18 cellular contexts compared by ENCODE assay signal in genomic region chr11:106990322-106990721, GRCh38. TPM values are rescaled to one million over a fixed set of nuclear protein-coding genes. Genes with fewer than 3 reads are reported as not detected.
DNase-seq lines count a peak whose midpoint lies in the region; ATAC-seq, FAIRE-seq and TF ChIP-seq lines count a peak whose summit lies in the region.
"Had no signal": no experiment of that assay in that cellular context is flagged by ENCODE, and none has a peak within 500 bp of the region (broad histone marks: within the 10 kb centered on the region; RNA-seq: fewer than 3 reads in every experiment).

No MANE protein-coding gene starts in this region.

- H3K79me2 ChIP-seq in HepG2 (ENCODE audit: insufficient read depth, low read length): no peaks in the 10 kb centered on the region

- peak; percentile 15 for DNase-seq in D721Med (ENCODE audit: insufficient read length, low spot score)
- peak; percentile 94 for DNase-seq in WERI-Rb-1
- DNase-seq in cardiac septum (ENCODE audit: low spot score): peak; percentile 76
- DNase-seq in progenitor cell of endocrine pancreas (ENCODE audit: low spot score, unreplicated experiment): no peak
- no peak for DNase-seq in HepG2 (ENCODE audit: low spot score)
- DNase-seq in RPMI8226: no peak
- DNase-seq in HFFc6: no peak
- DNase-seq: activated CD4-positive, alpha-beta memory T cell treated with anti-CD3 and anti-CD28 coated beads for 36 hours; MG63; naive B cell; right lobe of liver; stimulated activated CD4-positive, alpha-beta T cell treated with anti-CD3 and anti-CD28 coated beads, Interleukin-4, amount 100 ng/mL, for 1 hour; tibial artery had no signal

- ATAC-seq in HepG2: no peak
- ATAC-seq in HG03439 (IDR thresholded peaks at IDR 0.05; ENCODE audit: unreplicated experiment): no peak

- no peak for TF ChIP-seq POLR2A in HepG2 (IDR thresholded peaks at IDR 0.05; ENCODE audit: insufficient read depth in 1 of 2, low read depth in 2 of 2, low read length in 2 of 2)

- H3K36me3 ChIP-seq in WERI-Rb-1 (no peaks in the 10 kb centered on the region), HepG2 (replicated peaks in 1 of 2; ENCODE audit: control insufficient read depth in 1 of 2, insufficient read depth in 2 of 2, low read length in 2 of 2) (no peaks in the 10 kb centered on the region)
- H3K36me3 ChIP-seq: esophagus muscularis mucosa, MG63, right lobe of liver, SJSA1, tibial artery had no signal

- H3K4me1 Mint-ChIP-seq in progenitor cell of endocrine pancreas (ENCODE audit: low read depth) (peaks cover 44% of the 10 kb centered on the region), HFFc6 (ENCODE audit: low read depth) (peaks cover 46% of the 10 kb centered on the region; the same call in 1 of the 2 replicates)
- H3K4me1 Mint-ChIP-seq: naive B cell had no signal

- no peak overlapping the region for H3K9ac ChIP-seq in HepG2 (ENCODE audit: insufficient read depth, low read depth, low read length)

- H4K20me1 ChIP-seq in HepG2 (ENCODE audit: insufficient read depth, low read length): no peaks in the 10 kb centered on the region

- H3K4me1 ChIP-seq in HepG2 (ENCODE audit: insufficient read depth, low read length): no peaks in the 10 kb centered on the region
- H3K4me1 ChIP-seq: esophagus muscularis mucosa, right lobe of liver, SJSA1, tibial artery had no signal

- in situ Hi-C loops in HepG2 (cut with HindIII; ENCODE audit: extremely low pct_ligation_motif_present, low pct_unique_long_range_greater_than_20kb): no loop called here

- no peak overlapping the region for H3K4me2 ChIP-seq in HepG2 (ENCODE audit: low read depth, low read length)

- peaks cover 3% of the 10 kb centered on the region for H3K36me3 Mint-ChIP-seq in progenitor cell of endocrine pancreas (ENCODE audit: insufficient read depth)
- no peaks in the 10 kb centered on the region for H3K36me3 Mint-ChIP-seq in HFFc6 (ENCODE audit: low read depth)
- H3K36me3 Mint-ChIP-seq: activated CD4-positive, alpha-beta memory T cell treated with anti-CD3 and anti-CD28 coated beads for 36 hours; naive B cell had no signal

- H3K27me3 Mint-ChIP-seq in progenitor cell of endocrine pancreas: no peaks in the 10 kb centered on the region
- H3K27me3 Mint-ChIP-seq in HFFc6 (ENCODE audit: insufficient read depth): no peaks in the 10 kb centered on the region
- H3K27me3 Mint-ChIP-seq: activated CD4-positive, alpha-beta memory T cell treated with anti-CD3 and anti-CD28 coated beads for 36 hours had no signal

- H3K9me3 Mint-ChIP-seq in progenitor cell of endocrine pancreas (ENCODE audit: low read depth) (no peaks in the 10 kb centered on the region), HFFc6 (no peaks in the 10 kb centered on the region; the same call in 1 of the 2 replicates)

- TF ChIP-seq EP300 in HepG2 (IDR thresholded peaks at IDR 0.05; ENCODE audit: low read depth in 2 of 2, low read length in 2 of 2) (no peak), HepG2 (CRISPR knock-in tag; IDR thresholded peaks at IDR 0.05; ENCODE audit: borderline replicate concordance) (no peak)

- peak; percentile 96 for FAIRE-seq in D721Med (lab: Jason Lieb, UNC)
- FAIRE-seq in HepG2 (lab: Jason Lieb, UNC): no peak
- FAIRE-seq: colon, TTC549 had no signal

- H3K4me3 Mint-ChIP-seq in progenitor cell of endocrine pancreas (ENCODE audit: low read depth): no peak overlapping the region
- H3K4me3 Mint-ChIP-seq in HFFc6: no peak overlapping the region
- H3K4me3 Mint-ChIP-seq: activated CD4-positive, alpha-beta memory T cell treated with anti-CD3 and anti-CD28 coated beads for 36 hours; naive B cell had no signal

- H3K9me3 ChIP-seq in WERI-Rb-1 (ENCODE audit: severe bottlenecking) (no peaks in the 10 kb centered on the region), HepG2 (ENCODE audit: low read length) (no peaks in the 10 kb centered on the region)
- H3K9me3 ChIP-seq: esophagus muscularis mucosa, MG63, right lobe of liver, SJSA1, tibial artery had no signal

- H3K27me3 ChIP-seq in WERI-Rb-1 (ENCODE audit: insufficient read depth, low read depth, severe bottlenecking): no peaks in the 10 kb centered on the region
- no peaks in the 10 kb centered on the region; a peak in 1 of 5 replicates for H3K27me3 ChIP-seq in HepG2 (ENCODE audit: control insufficient read depth in 1 of 2, insufficient read depth in 2 of 2, low read length in 2 of 2)
- H3K27me3 ChIP-seq: esophagus muscularis mucosa, MG63, right lobe of liver, SJSA1, tibial artery had no signal

- TF ChIP-seq RAD21 in HepG2 (CRISPR knock-in tag; IDR thresholded peaks at IDR 0.05): no peak

- CTCF ChIA-PET in HepG2 (lab: Yijun Ruan, JAX; ENCODE audit: low intra/inter-chr PET ratio, low total read pairs): no interaction called here

- H3K27ac Mint-ChIP-seq in progenitor cell of endocrine pancreas: peak overlapping the region; percentile 33
- no peak overlapping the region for H3K27ac Mint-ChIP-seq in HFFc6
- H3K27ac Mint-ChIP-seq: activated CD4-positive, alpha-beta memory T cell treated with anti-CD3 and anti-CD28 coated beads for 36 hours had no signal

- H2AFZ ChIP-seq in HepG2 (ENCODE audit: low read length): no peak overlapping the region

- BruUV-seq in HepG2 (replicated peaks; lab: Mats Ljungman, UMichigan): no TSS peak

- intact Hi-C loops in cardiac septum (cut with DNase I) (no loop called here), HepG2 (cut with micrococcal nuclease; ENCODE audit: unreplicated experiment) (no loop called here)

- H3K27ac ChIP-seq in WERI-Rb-1 (peak overlapping the region; percentile 67), HepG2 (ENCODE audit: extremely low read length, insufficient read depth, low read length) (no peak overlapping the region)
- H3K27ac ChIP-seq: esophagus muscularis mucosa, right lobe of liver, SJSA1, tibial artery had no signal

- no peak for TF ChIP-seq CTCF in D721Med (IDR thresholded peaks at IDR 0.05; ENCODE audit: insufficient read depth, missing control alignments)
- TF ChIP-seq CTCF in WERI-Rb-1 (IDR thresholded peaks at IDR 0.05; ENCODE audit: low read depth, low read length): no peak
- no peak for TF ChIP-seq CTCF in progenitor cell of endocrine pancreas (IDR thresholded peaks at IDR 0.05; ENCODE audit: unreplicated experiment)
- no peak for TF ChIP-seq CTCF in HepG2 (CRISPR knock-in tag; IDR thresholded peaks at IDR 0.05)
- TF ChIP-seq CTCF in HFFc6 (IDR thresholded peaks at IDR 0.05): no peak

- POLR2A ChIA-PET in HepG2 (lab: Yijun Ruan, JAX): no interaction called here

- H3K4me3 ChIP-seq in WERI-Rb-1 (ENCODE audit: low read depth, low read length) (peak overlapping the region; percentile 35), HepG2 (replicated peaks in 1 of 3; ENCODE audit: insufficient read depth in 1 of 3, low read depth in 2 of 3, low read length in 3 of 3) (no peak overlapping the region)
- H3K4me3 ChIP-seq: esophagus muscularis mucosa, MG63, right lobe of liver, SJSA1, tibial artery had no signal

- 61% methylated on average over 9 of the region's 10 CpGs for WGBS in HepG2 (ENCODE audit: low lambda C conversion rate)

TF ChIP-seq in HepG2, 621 proteins besides CTCF, POLR2A, EP300 and RAD21 (continues in another document):
- TF ChIP-seq RFXAP (CRISPR knock-in tag; IDR thresholded peaks at IDR 0.05; ENCODE audit: borderline replicate concordance) (no peak), CBX2 (IDR thresholded peaks at IDR 0.05; ENCODE audit: low read depth, low read length) (no peak), CBX2 (CRISPR knock-in tag; IDR thresholded peaks at IDR 0.05; ENCODE audit: low read depth) (no peak), ZNF292 (CRISPR knock-in tag; IDR thresholded peaks at IDR 0.05; ENCODE audit: borderline replicate concordance, low read depth) (no peak), ELF3 (CRISPR knock-in tag; IDR thresholded peaks at IDR 0.05) (no peak), ATAD3A (CRISPR knock-in tag; IDR thresholded peaks at IDR 0.05) (no peak), TARDBP (CRISPR knock-in tag; IDR thresholded peaks at IDR 0.05) (no peak), POLR2AphosphoS5 (IDR thresholded peaks at IDR 0.05; ENCODE audit: low read depth, low read length) (no peak), RFXANK (CRISPR knock-in tag; IDR thresholded peaks at IDR 0.05) (no peak), ZNF780A (CRISPR knock-in tag; IDR thresholded peaks at IDR 0.05) (no peak), SIX4 (CRISPR knock-in tag; IDR thresholded peaks at IDR 0.05) (no peak)
- TF ChIP-seq, protein P1, sequence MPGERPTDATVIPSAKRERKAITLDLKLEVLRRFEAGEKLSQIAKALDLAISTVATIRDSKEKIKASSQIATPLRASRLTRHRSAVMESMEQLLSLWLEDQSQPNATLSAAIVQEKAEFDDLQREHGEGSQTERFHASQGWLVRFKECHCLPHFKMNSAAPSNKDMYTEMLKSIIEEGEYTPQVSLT (CRISPR knock-in tag; IDR thresholded peaks at IDR 0.05; ENCODE audit: borderline replicate concordance, low read depth): no peak

RNA-seq across cellular contexts. Expression of gene GUCY1A2, which starts 28.0 kb away (rescaled TPM):
- total RNA-seq in cardiac septum: 11.0 TPM
- 36.5 and 38.5 TPM in 2 replicates for total RNA-seq in progenitor cell of endocrine pancreas
- 0.07 TPM in 1 of 2 replicates, not detected in the other for total RNA-seq in HepG2 (2016; rRNA removed; fragmentation: Illumina TruSeq; extraction: Trizol)
- total RNA-seq in HepG2 (2016; cell fraction: cytosol; rRNA removed; fragmentation: Illumina TruSeq; extraction: Trizol; ENCODE audit: low read depth): 0.09 TPM in 1 of 2 replicates, not detected in the other
- total RNA-seq in HepG2 (2016; cell fraction: insoluble cytoplasmic fraction; rRNA removed; fragmentation: Illumina TruSeq; extraction: Trizol): 0.04 TPM in 1 of 2 replicates, not detected in the other
- 0.03 and 0.06 TPM in 2 replicates for total RNA-seq in HepG2 (2016; cell fraction: membrane; rRNA removed; fragmentation: Illumina TruSeq; extraction: Trizol)
- 0.03 and 0.09 TPM in 2 replicates for total RNA-seq in HepG2 (2016; cell fraction: nucleus; rRNA removed; fragmentation: Illumina TruSeq; extraction: Trizol)
- polyA plus RNA-seq in HepG2 (2011; rRNA removed): 0.01 TPM in 2 replicates
- polyA plus RNA-seq in HepG2 (2011; cell fraction: cytosol; rRNA removed): under 0.01 TPM in 1 of 2 replicates, not detected in the other
- polyA plus RNA-seq in HepG2 (2011; cell fraction: nucleus; rRNA removed): 0.03 TPM in 1 of 2 replicates, not detected in the other
- polyA plus RNA-seq in HepG2 (2012): 0.01 TPM in 1 of 2 replicates, not detected in the other
- not detected in 2 replicates for polyA plus RNA-seq in HepG2 (2016; cell fraction: cytosol; fragmentation: Illumina TruSeq; extraction: Trizol; ENCODE audit: low read depth)
- 0.01 and 0.05 TPM in 2 replicates for polyA plus RNA-seq in HepG2 (2016; cell fraction: insoluble cytoplasmic fraction; fragmentation: Illumina TruSeq; extraction: Trizol; ENCODE audit: low read depth)
- not detected in 2 replicates for polyA plus RNA-seq in HepG2 (2016; cell fraction: membrane; fragmentation: Illumina TruSeq; extraction: Trizol; ENCODE audit: low read depth)
- polyA plus RNA-seq in HepG2 (2016; cell fraction: nucleus; fragmentation: Illumina TruSeq; extraction: Trizol; ENCODE audit: insufficient read depth, low read depth): 0.03 and 0.07 TPM in 2 replicates
- not detected in 2 replicates for polyA minus RNA-seq in HepG2 (2011; rRNA and poly(A)+ RNA removed; ENCODE audit: low replicate concordance)
- polyA minus RNA-seq in HepG2 (2011; cell fraction: cytosol; rRNA and poly(A)+ RNA removed): not detected in 2 replicates
- 0.25 and 0.26 TPM in 2 replicates for polyA minus RNA-seq in HepG2 (2011; cell fraction: nucleus; rRNA and poly(A)+ RNA removed)
- total RNA-seq in HFFc6 (2021; fragmentation: NEBNext Ultra II Directional; extraction: Animal tissue kit (Norgen Biotek cat#: 25700)): under 1 TPM in 5 of 6 experiments, not detected in 1; 0.05 to 0.21 (median 0.10) TPM
- total RNA-seq: activated CD4-positive, alpha-beta memory T cell treated with anti-CD3 and anti-CD28 coated beads for 36 hours had no signal

Comparison
In these comparisons a context has a peak if more than half of its experiments do, and no peak if none do; other contexts are left out.
1. DNase-seq: peak in D721Med (single experiment), WERI-Rb-1 (single experiment) and cardiac septum (single experiment); none in progenitor cell of endocrine pancreas (single experiment), HepG2 (single experiment), RPMI8226 (single experiment) and HFFc6 (single experiment).